In the genomic region with DNA sequence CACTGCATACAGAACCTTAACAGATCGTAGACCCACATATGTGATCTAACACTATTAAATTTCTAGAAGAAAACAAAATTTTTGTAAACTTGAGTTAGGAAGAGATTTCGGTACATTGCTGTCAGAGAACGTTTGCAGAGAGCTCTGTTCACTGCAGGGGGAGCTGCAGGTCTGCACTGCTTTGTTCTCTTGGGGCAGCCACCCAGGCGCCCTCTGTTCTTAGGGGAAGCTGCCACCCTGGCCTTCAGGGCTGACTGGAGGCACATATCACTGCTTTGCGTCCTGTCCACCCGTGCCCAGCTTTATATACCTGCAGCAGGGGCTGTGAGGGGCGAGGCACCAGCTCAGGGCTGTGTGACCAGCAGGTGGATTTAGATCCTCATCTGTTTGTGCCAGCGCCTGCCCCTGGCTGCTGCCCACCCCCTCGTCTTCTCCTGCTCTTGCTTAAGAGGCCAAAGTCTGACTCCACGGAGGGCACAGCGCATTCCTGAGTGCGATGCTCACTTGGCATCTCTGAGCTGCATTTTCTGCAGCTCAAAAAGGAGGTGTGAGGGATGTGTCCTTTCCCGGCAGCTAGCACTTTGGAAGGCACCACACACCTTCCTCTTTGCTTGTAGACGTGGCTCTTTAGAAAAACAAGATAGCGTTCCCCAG, we compare ENCODE assay signal across 7 cellular contexts.
DNase-seq lines count a peak whose midpoint lies in the region; ATAC-seq, FAIRE-seq and TF ChIP-seq lines count a peak whose summit lies in the region.
"Not testable (repeated sequence)": the region's sequence is repeated elsewhere in the genome, so short reads cannot be mapped to it uniquely, and the experiment has no call there.

No MANE protein-coding gene starts in this region.

- not testable (repeated sequence) for H3K4me3 ChIP-seq in A549; RWPE2 (ENCODE audit: severe bottlenecking); K562; heart right ventricle; left lung; mucosa of descending colon; gastrocnemius medialis

- TF ChIP-seq EP300 in A549 (IDR thresholded peaks at IDR 0.05); K562 (IDR thresholded peaks at IDR 0.05; ENCODE audit: low read length): not testable (repeated sequence)

- TF ChIP-seq RAD21 in A549 (conservative IDR thresholded peaks at IDR 0.05 in 1 of 2, IDR thresholded peaks at IDR 0.05 in 1 of 2); K562 (CRISPR knock-in tag; conservative IDR thresholded peaks at IDR 0.05 in 1 of 2, IDR thresholded peaks at IDR 0.05 in 1 of 2): not testable (repeated sequence)

- in situ Hi-C loops in K562 (cut with MboI); gastrocnemius medialis (cut with MboI; ENCODE audit: low sequenced_read_pairs in 4 of 4): not testable (repeated sequence)

- DNase-seq in A549 (ENCODE audit: low read depth in 1 of 2, low spot score in 1 of 2); RWPE2 (ENCODE audit: low spot score); K562 (ENCODE audit: extremely low read depth in 1 of 4, low spot score in 3 of 4); heart right ventricle; left lung; mucosa of descending colon; gastrocnemius medialis: not testable (repeated sequence)

- H3K36me3 ChIP-seq in RWPE2 (ENCODE audit: low read depth); K562 (ENCODE audit: control insufficient read depth, insufficient read depth, low read length); heart right ventricle; left lung; mucosa of descending colon (ENCODE audit: low read depth); gastrocnemius medialis: not testable (repeated sequence)

- not testable (repeated sequence) for H3K4me1 ChIP-seq in A549; RWPE2 (ENCODE audit: insufficient read depth, poor library complexity, severe bottlenecking); K562 (replicated peaks in 1 of 2; ENCODE audit: control insufficient read depth in 2 of 2, insufficient read depth in 2 of 2, low read length in 2 of 2); heart right ventricle; left lung; mucosa of descending colon (ENCODE audit: low read depth); gastrocnemius medialis

- H2AFZ ChIP-seq in K562 (ENCODE audit: low read depth, low read length) = not testable (repeated sequence)

- TF ChIP-seq POLR2A in A549 (IDR thresholded peaks at IDR 0.05; ENCODE audit: low read length); K562 (conservative IDR thresholded peaks at IDR 0.05); gastrocnemius medialis (IDR thresholded peaks at IDR 0.05): not testable (repeated sequence)

- not testable (repeated sequence) for H3K4me2 ChIP-seq in A549; K562 (ENCODE audit: insufficient read depth, low read length)

- no CpG with 5 or more reads among the region's 15 CpGs for WGBS in A549 (ENCODE audit: missing lambda C conversion rate)
- WGBS in K562 (ENCODE audit: insufficient coverage, low coverage, missing lambda C conversion rate) = no CpG with 5 or more reads among the region's 15 CpGs
- WGBS in heart right ventricle, 2 donors = no CpG with 5 or more reads among the region's 15 CpGs

- not testable (repeated sequence) for H3K79me2 ChIP-seq in K562 (ENCODE audit: control insufficient read depth, insufficient read depth, low read length)

- not testable (repeated sequence) for H3K27me3 ChIP-seq in RWPE2 (ENCODE audit: insufficient read depth, poor library complexity, severe bottlenecking); K562 (ENCODE audit: control insufficient read depth in 2 of 2, insufficient read depth in 2 of 2, low read length in 2 of 2); heart right ventricle; left lung; gastrocnemius medialis

- TF ChIP-seq CTCF in A549 (IDR thresholded peaks at IDR 0.05); RWPE2 (IDR thresholded peaks at IDR 0.05; ENCODE audit: poor library complexity, severe bottlenecking); K562 (IDR thresholded peaks at IDR 0.05 in 2 of 3, conservative IDR thresholded peaks at IDR 0.05 in 1 of 3; ENCODE audit: insufficient read depth in 2 of 3, low read depth in 1 of 3, low read length in 3 of 3); heart right ventricle (IDR thresholded peaks at IDR 0.05); left lung (IDR thresholded peaks at IDR 0.05); mucosa of descending colon (IDR thresholded peaks at IDR 0.05); gastrocnemius medialis (IDR thresholded peaks at IDR 0.05 in 4 of 5, conservative IDR thresholded peaks at IDR 0.05 in 1 of 5): not testable (repeated sequence)

- not testable (repeated sequence) for H4K20me1 ChIP-seq in K562 (replicated peaks; ENCODE audit: control insufficient read depth, insufficient read depth, low read length)

- not testable (repeated sequence) for H3K9me1 ChIP-seq in K562 (ENCODE audit: control insufficient read depth, insufficient read depth, low read length)

- intact Hi-C loops in K562 (cut with micrococcal nuclease); heart right ventricle (cut with DNase I); left lung (cut with DNase I); mucosa of descending colon (cut with DNase I, micrococcal nuclease); gastrocnemius medialis (cut with DNase I; ENCODE audit: low total_unique reads): not testable (repeated sequence)

- POLR2A ChIA-PET in A549 (lab: Yijun Ruan, JAX); K562 (lab: Yijun Ruan, JAX): not testable (repeated sequence)

- not testable (repeated sequence) for FAIRE-seq in A549 (lab: Jason Lieb, UNC); K562 (lab: Jason Lieb, UNC)

- CTCF ChIA-PET in A549 (lab: Yijun Ruan, JAX); K562 (lab: Yijun Ruan, JAX; ENCODE audit: low intra/inter-chr PET ratio): not testable (repeated sequence)

- not testable (repeated sequence) for H3K27ac ChIP-seq in A549; RWPE2 (ENCODE audit: poor library complexity, severe bottlenecking); K562 (ENCODE audit: extremely low read depth, low read depth, low read length); heart right ventricle; left lung; gastrocnemius medialis

- ATAC-seq in A549 = peak; percentile 77 to 80
- peak; percentile 75 for ATAC-seq in RWPE2 (ENCODE audit: low read depth)
- peak; percentile 68; the same call in 2 of the 3 replicates for ATAC-seq in K562
- peak in 7 of 8 donors; percentile 45 to 66 (median 55) for ATAC-seq in heart right ventricle
- peak; percentile 84 for ATAC-seq in left lung
- ATAC-seq in mucosa of descending colon = peak; percentile 72
- peak; percentile 28 to 29 for ATAC-seq in gastrocnemius medialis

- not testable (repeated sequence) for H3K9ac ChIP-seq in K562 (ENCODE audit: insufficient read depth in 1 of 2, low read depth in 2 of 2, low read length in 2 of 2)

- not testable (repeated sequence) for H3K9me3 ChIP-seq in A549; RWPE2 (ENCODE audit: severe bottlenecking); K562 (replicated peaks; ENCODE audit: control insufficient read depth, insufficient read depth, low read depth, low read length); heart right ventricle; left lung; mucosa of descending colon; gastrocnemius medialis

- BruUV-seq in K562 (replicated peaks; lab: Mats Ljungman, UMichigan) = not testable (repeated sequence)

Comparison
In these comparisons a context has a peak if more than half of its experiments do, and no peak if none do; other contexts are left out.
1. ATAC-seq: peak in every context shown above with its lines; median percentile 84 in left lung; 78 in A549; 75 in RWPE2; 72 in mucosa of descending colon; 68 in K562; 55 in heart right ventricle; 28 in gastrocnemius medialis.